Comparison of ENCODE assay signal across 34 cellular contexts in the genomic region with DNA sequence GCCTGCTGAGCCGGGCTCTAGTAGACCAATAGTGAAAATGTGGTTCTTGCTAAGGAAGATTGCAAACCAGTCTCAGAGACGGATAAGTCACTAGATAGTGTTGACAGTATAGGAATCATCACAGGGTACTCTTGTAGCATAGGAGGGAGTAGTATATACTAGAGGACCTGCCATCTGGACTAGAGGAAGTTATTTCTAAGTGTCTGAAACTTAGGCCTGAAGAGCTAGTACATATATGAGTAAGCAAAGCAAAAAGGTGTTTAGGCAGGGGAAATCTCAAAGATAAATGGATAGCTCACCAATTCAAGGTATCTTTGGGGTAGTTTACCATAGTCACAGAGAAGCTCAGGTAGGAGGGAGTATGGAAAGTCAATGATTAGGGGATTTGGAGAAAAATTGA.
"Had no signal": no experiment of that assay in that cellular context is flagged by ENCODE, and none has a peak within 500 bp of the region (broad histone marks: within the 10 kb centered on the region; RNA-seq: fewer than 3 reads in every experiment).

No MANE protein-coding gene starts in this region.

- H3K36me3 ChIP-seq: adrenal gland, ascending aorta, brain microvascular endothelial cell, breast epithelium, cardiac muscle cell, colonic mucosa had no signal

- H3K27ac ChIP-seq: adrenal gland, ascending aorta, body of pancreas, brain microvascular endothelial cell, breast epithelium, cardiac muscle cell, colonic mucosa had no signal

- FAIRE-seq: astrocyte, bronchial epithelial cell, colon had no signal

- H3K9me3 ChIP-seq: adrenal gland, ascending aorta, body of pancreas, breast epithelium, colonic mucosa had no signal

- H3K4me3 ChIP-seq: adrenal gland, ascending aorta, body of pancreas, breast epithelium, cardiac muscle cell, colonic mucosa had no signal

- DNase-seq: activated effector memory CD4-positive, alpha-beta T cell treated with anti-CD3 and anti-CD28 coated beads, Interleukin-2, amount 50 U/mL, for 16 hours; activated effector memory CD4-positive, alpha-beta T cell treated with Interleukin-2 at 50 U/mL for 16 hours; activated gamma-delta T cell; activated gamma-delta T cell treated with Interleukin-2 at 50 U/mL for 16 hours; activated naive CD4-positive, alpha-beta T cell; activated naive CD4-positive, alpha-beta T cell treated with anti-CD3 and anti-CD28 coated beads for 36 hours; activated naive CD4-positive, alpha-beta T cell treated with anti-CD3 and anti-CD28 coated beads, Interleukin-2, amount 10 ng/mL, durations not matched to agents 7 days and 5 days; activated naive CD4-positive, alpha-beta T cell treated with anti-CD3 and anti-CD28 coated beads, Interleukin-2, amount 50 U/mL, for 16 hours; activated naive CD4-positive, alpha-beta T cell treated with Interleukin-2 at 50 U/mL for 16 hours; activated naive CD8-positive, alpha-beta T cell treated with anti-CD3 and anti-CD28 coated beads for 36 hours; activated naive CD8-positive, alpha-beta T cell treated with anti-CD3 and anti-CD28 coated beads, Interleukin-2, amount 10 ng/mL, durations not matched to agents 7 days and 5 days; activated naive CD8-positive, alpha-beta T cell treated with anti-CD3 and anti-CD28 coated beads, Interleukin-2, amount 50 U/mL, for 24 hours; activated T-cell treated with anti-CD3 and anti-CD28 coated beads, Interleukin-2, amount 50 U/mL, for 4 hours; activated T-cell treated with anti-CD3 and anti-CD28 coated beads, Interleukin-2, amount 50 U/mL, for 48 hours; activated T-cell treated with anti-CD3 and anti-CD28 coated beads, Interleukin-2, amount 50 U/mL, for 72 hours; adrenal gland; amniotic stem cell; amygdala; anterior cingulate cortex; aorta; body of pancreas; brain microvascular endothelial cell; caudate nucleus; central memory CD4-positive, alpha-beta T cell; cerebellar nuclear complex; colonic mucosa had no signal

- H3K27me3 ChIP-seq: adrenal gland, ascending aorta, body of pancreas, brain microvascular endothelial cell, breast epithelium, cardiac muscle cell, colonic mucosa had no signal

- ATAC-seq: activated naive CD4-positive, alpha-beta T cell treated with anti-CD3 and anti-CD28 coated beads, Interleukin-2, amount 50 U/mL, for 72 hours; activated naive CD8-positive, alpha-beta T cell treated with anti-CD3 and anti-CD28 coated beads, Interleukin-2, amount 50 U/mL, for 24 hours; activated T-cell treated with anti-CD3 and anti-CD28 coated beads, Interleukin-2, amount 50 U/mL, for 4 hours; activated T-cell treated with anti-CD3 and anti-CD28 coated beads, Interleukin-2, amount 50 U/mL, for 72 hours; activated T-helper 17 cell treated with anti-CD3 and anti-CD28 coated beads, Interleukin-2, amount 50 U/mL, for 72 hours; body of pancreas had no signal

- H3K4me1 ChIP-seq: adrenal gland, ascending aorta, body of pancreas, breast epithelium, colonic mucosa had no signal
